Comparison of ENCODE assay signal across 8 cellular contexts in the genomic region with DNA sequence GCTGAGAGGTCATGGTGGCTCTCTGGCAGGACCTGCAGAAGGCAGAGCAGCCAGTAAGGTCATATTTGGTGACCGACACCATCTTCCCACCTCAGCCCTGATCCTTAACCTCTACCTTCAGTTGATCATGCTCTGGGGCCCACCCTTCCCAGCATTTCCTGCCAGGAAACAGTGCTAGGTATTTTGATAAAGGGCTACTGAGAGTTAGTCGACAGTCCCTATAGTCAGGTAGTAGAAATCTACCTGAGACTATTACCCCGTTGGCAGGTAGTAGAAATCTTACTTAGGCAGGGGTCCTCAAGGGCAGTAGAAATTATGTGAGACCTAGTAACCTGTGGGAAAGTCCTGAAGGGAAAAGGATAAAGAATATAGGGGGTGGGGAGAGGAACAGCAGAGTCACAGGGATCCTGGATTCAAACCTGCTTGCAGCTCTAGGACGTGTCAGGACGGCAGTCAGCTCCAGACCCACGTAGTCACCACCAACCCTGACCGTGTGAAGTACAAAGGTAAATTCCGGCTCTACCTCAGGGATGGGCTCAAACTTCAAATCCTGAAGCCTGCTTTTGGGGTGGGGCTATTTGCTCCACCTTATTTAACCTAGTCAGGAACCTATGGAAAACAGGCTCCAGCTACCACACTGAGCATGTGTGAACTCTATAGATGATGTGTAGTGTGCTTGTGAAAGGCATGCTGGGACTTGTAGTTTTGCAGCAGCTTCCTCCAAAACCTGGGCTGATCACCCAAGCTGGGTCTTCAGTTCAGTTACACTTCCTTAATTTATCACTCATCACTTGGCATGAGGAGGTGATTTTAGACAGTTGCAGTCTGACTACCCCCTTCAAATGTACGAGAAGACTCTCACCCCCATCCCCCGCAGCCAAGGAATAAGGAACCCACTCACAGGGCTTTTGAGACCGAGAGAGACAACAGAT. TPM values are rescaled to one million over a fixed set of nuclear protein-coding genes. Genes with fewer than 3 reads are reported as not detected.
A peak's percentile ranks its signal among the peaks of the same experiment; 100 is the strongest.
DNase-seq lines count a peak whose midpoint lies in the region; ATAC-seq and TF ChIP-seq lines count a peak whose summit lies in the region.

A gene with protein sequence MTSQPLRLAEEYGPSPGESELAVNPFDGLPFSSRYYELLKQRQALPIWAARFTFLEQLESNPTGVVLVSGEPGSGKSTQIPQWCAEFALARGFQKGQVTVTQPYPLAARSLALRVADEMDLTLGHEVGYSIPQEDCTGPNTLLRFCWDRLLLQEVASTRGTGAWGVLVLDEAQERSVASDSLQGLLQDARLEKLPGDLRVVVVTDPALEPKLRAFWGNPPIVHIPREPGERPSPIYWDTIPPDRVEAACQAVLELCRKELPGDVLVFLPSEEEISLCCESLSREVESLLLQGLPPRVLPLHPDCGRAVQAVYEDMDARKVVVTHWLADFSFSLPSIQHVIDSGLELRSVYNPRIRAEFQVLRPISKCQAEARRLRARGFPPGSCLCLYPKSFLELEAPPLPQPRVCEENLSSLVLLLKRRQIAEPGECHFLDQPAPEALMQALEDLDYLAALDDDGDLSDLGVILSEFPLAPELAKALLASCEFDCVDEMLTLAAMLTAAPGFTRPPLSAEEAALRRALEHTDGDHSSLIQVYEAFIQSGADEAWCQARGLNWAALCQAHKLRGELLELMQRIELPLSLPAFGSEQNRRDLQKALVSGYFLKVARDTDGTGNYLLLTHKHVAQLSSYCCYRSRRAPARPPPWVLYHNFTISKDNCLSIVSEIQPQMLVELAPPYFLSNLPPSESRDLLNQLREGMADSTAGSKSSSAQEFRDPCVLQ (minus strand): TSS at position 515 of the 932 bp plus-strand sequence. CDS start 502 bp downstream, at position 13.

- TF ChIP-seq CTCF in HEK293 (tag by site-specific recombination; IDR thresholded peaks at IDR 0.05) = no peak
- TF ChIP-seq CTCF in lower lobe of right lung (IDR thresholded peaks at IDR 0.05) = no peak

- ATAC-seq in left colon (peak; percentile 64), lower lobe of right lung (no peak), Right ventricle myocardium inferior (no peak)

- peak; percentile 65 for DNase-seq in DMS53 (lab: John Stamatoyannopoulos, UW)
- DNase-seq in SKM-1 treated with dmso at 0.1 percent for 144 hours (lab: John Stamatoyannopoulos, UW; ENCODE audit: unreplicated experiment) = peak; percentile 54
- peak; percentile 68 to 78 for DNase-seq in left colon
- DNase-seq in NCI-H1930 (lab: John Stamatoyannopoulos, UW) = no peak
- no peak for DNase-seq in activated effector memory CD4-positive, alpha-beta T cell treated with Interleukin-2 at 50 U/mL for 16 hours
- DNase-seq in lower lobe of right lung = no peak
- DNase-seq in Right ventricle myocardium inferior (ENCODE audit: missing footprints) = no peak

- CTCF ChIA-PET in HEK293 (lab: Yijun Ruan, JAX) = interaction anchor here (1.3 kb wide), 1 partner anchor 20 kb away, joined by 5 read pairs; no protein-coding TSS in a partner anchor

- H3K4me1 ChIP-seq in HEK293 (ENCODE audit: control insufficient read depth, insufficient read depth, low read length) = no peaks in the 10 kb centered on the region; the same call in 1 of the 2 replicates
- peaks cover 16% of the 10 kb centered on the region for H3K4me1 ChIP-seq in lower lobe of right lung

- POLR2A ChIA-PET in HEK293 (lab: Yijun Ruan, JAX) = interaction anchor here (0.6 to 2.5 kb wide), 6 partner anchors 11 to 52 kb away, joined by 3 to 12 read pairs (median 6); a partner anchor contains a TSS

- intact Hi-C loops in left colon (cut with DNase I, micrococcal nuclease) = no loop called here
- intact Hi-C loops in lower lobe of right lung (cut with DNase I) = no loop called here
- intact Hi-C loops in Right ventricle myocardium inferior (cut with DNase I) = no loop called here

- H3K4me3 ChIP-seq in HEK293 (ENCODE audit: low read depth, low read length) (no peak within 1 kb of the TSS), lower lobe of right lung (no peak within 1 kb of the TSS)

- H3K9me3 ChIP-seq in HEK293 (ENCODE audit: control insufficient read depth, insufficient read depth, low read depth, low read length) = no peaks in the 10 kb centered on the region
- no peaks in the 10 kb centered on the region for H3K9me3 ChIP-seq in lower lobe of right lung

- H3K27me3 ChIP-seq in lower lobe of right lung (ENCODE audit: low read depth) = peaks cover 4% of the 10 kb centered on the region

- peaks cover 7 to 38% of the 10 kb centered on the region in 2 experiments; a peak in 1 of 3 replicates for H3K36me3 ChIP-seq in HEK293 (ENCODE audit: control insufficient read depth in 2 of 2, insufficient read depth in 1 of 2, low read length in 2 of 2)
- peaks cover 31% of the 10 kb centered on the region for H3K36me3 ChIP-seq in lower lobe of right lung

- H3K27ac ChIP-seq in HEK293 (ENCODE audit: extremely low read depth, low read depth, low read length) = no peak within 1 kb of the TSS
- no peak within 1 kb of the TSS for H3K27ac ChIP-seq in lower lobe of right lung

TF ChIP-seq in HEK293, 187 proteins besides CTCF, POLR2A, EP300 and RAD21:
- no peak for TF ChIP-seq REPIN1 (tag by site-specific recombination; IDR thresholded peaks at IDR 0.05; ENCODE audit: low read depth)
- TF ChIP-seq ZSCAN23 (tag by site-specific recombination; IDR thresholded peaks at IDR 0.05) = no peak
- no peak for TF ChIP-seq ZNF621 (tag by site-specific recombination; IDR thresholded peaks at IDR 0.05)
- TF ChIP-seq ZBTB17 (tag by site-specific recombination; IDR thresholded peaks at IDR 0.05) = peak; percentile 65
- TF ChIP-seq SP3 (tag by site-specific recombination; IDR thresholded peaks at IDR 0.05) = peak; percentile 43; the same call in 1 of the 2 replicates
- TF ChIP-seq, protein P1, sequence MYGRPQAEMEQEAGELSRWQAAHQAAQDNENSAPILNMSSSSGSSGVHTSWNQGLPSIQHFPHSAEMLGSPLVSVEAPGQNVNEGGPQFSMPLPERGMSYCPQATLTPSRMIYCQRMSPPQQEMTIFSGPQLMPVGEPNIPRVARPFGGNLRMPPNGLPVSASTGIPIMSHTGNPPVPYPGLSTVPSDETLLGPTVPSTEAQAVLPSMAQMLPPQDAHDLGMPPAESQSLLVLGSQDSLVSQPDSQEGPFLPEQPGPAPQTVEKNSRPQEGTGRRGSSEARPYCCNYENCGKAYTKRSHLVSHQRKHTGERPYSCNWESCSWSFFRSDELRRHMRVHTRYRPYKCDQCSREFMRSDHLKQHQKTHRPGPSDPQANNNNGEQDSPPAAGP (tag by site-specific recombination; IDR thresholded peaks at IDR 0.05) = no peak
- TF ChIP-seq ZBTB8A (tag by site-specific recombination; IDR thresholded peaks at IDR 0.05) = no peak
- TF ChIP-seq ZNF610 (tag by site-specific recombination; IDR thresholded peaks at IDR 0.05; ENCODE audit: borderline replicate concordance) = 0 out of 2 replicates have a peak, but pooled peaks have one; percentile 23
- TF ChIP-seq, protein P2, sequence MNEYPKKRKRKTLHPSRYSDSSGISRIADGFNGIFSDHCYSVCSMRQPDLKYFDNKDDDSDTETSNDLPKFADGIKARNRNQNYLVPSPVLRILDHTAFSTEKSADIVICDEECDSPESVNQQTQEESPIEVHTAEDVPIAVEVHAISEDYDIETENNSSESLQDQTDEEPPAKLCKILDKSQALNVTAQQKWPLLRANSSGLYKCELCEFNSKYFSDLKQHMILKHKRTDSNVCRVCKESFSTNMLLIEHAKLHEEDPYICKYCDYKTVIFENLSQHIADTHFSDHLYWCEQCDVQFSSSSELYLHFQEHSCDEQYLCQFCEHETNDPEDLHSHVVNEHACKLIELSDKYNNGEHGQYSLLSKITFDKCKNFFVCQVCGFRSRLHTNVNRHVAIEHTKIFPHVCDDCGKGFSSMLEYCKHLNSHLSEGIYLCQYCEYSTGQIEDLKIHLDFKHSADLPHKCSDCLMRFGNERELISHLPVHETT (tag by site-specific recombination; IDR thresholded peaks at IDR 0.05) = no peak
- no peak for TF ChIP-seq ZNF548 (tag by site-specific recombination; IDR thresholded peaks at IDR 0.05)
- TF ChIP-seq ZNF768 (tag by site-specific recombination; IDR thresholded peaks at IDR 0.05) = no peak
- TF ChIP-seq ZNF837 (tag by site-specific recombination; IDR thresholded peaks at IDR 0.05) = no peak
- no peak for TF ChIP-seq ZNF112 (tag by site-specific recombination; IDR thresholded peaks at IDR 0.05)
- no peak for TF ChIP-seq PRDM1 (tag by site-specific recombination; IDR thresholded peaks at IDR 0.05)
- TF ChIP-seq SALL2 (tag by site-specific recombination; IDR thresholded peaks at IDR 0.05; ENCODE audit: borderline replicate concordance) = no peak
- TF ChIP-seq ZNF366 (tag by site-specific recombination; conservative IDR thresholded peaks at IDR 0.05) = no peak
- peak; percentile 54; the same call in 1 of the 2 replicates for TF ChIP-seq ZNF76 (tag by site-specific recombination; IDR thresholded peaks at IDR 0.05; ENCODE audit: borderline replicate concordance, low read depth)
- TF ChIP-seq ZNF571 (tag by site-specific recombination; IDR thresholded peaks at IDR 0.05) = no peak
- no peak for TF ChIP-seq ZNF394 (tag by site-specific recombination; IDR thresholded peaks at IDR 0.05; ENCODE audit: borderline replicate concordance)
- TF ChIP-seq ZNF248 (tag by site-specific recombination; IDR thresholded peaks at IDR 0.05) = no peak
- TF ChIP-seq ZBTB7A (tag by site-specific recombination; IDR thresholded peaks at IDR 0.05; ENCODE audit: low read depth) = no peak
- no peak for TF ChIP-seq YY1 (tag by site-specific recombination; IDR thresholded peaks at IDR 0.05)
- no peak for TF ChIP-seq ZNF10 (tag by site-specific recombination; IDR thresholded peaks at IDR 0.05)
- no peak for TF ChIP-seq ZBTB20 (tag by site-specific recombination; IDR thresholded peaks at IDR 0.05)
- TF ChIP-seq ZBTB21 (tag by site-specific recombination; IDR thresholded peaks at IDR 0.05) = no peak
- no peak for TF ChIP-seq ZFP3 (tag by site-specific recombination; IDR thresholded peaks at IDR 0.05; ENCODE audit: low read depth)
- no peak for TF ChIP-seq ZNF596 (tag by site-specific recombination; IDR thresholded peaks at IDR 0.05)
- peak; percentile 65; the same call in 1 of the 2 replicates for TF ChIP-seq TRIM28 (IDR thresholded peaks at IDR 0.05; ENCODE audit: borderline replicate concordance, low read length)
- no peak for TF ChIP-seq ZNF37A (tag by site-specific recombination; IDR thresholded peaks at IDR 0.05)
- TF ChIP-seq ZNF16 (tag by site-specific recombination; IDR thresholded peaks at IDR 0.05; ENCODE audit: low read depth) = no peak

RNA-seq across cellular contexts. Expression of the gene that starts here (rescaled TPM):
- total RNA-seq in left colon (10 to 100 TPM; 34.3 to 44.0 TPM), lower lobe of right lung (0.44 TPM), Right ventricle myocardium inferior (not detected)

Comparison
In these comparisons a context has a peak if more than half of its experiments do, and no peak if none do; other contexts are left out.
1. RNA of the gene that starts here (total RNA-seq): 34.3 to 44.0 TPM in left colon; 0.44 TPM in lower lobe of right lung (single experiment) and not detected in Right ventricle myocardium inferior (single experiment); every median in the first group is over 10 times any median in the second.
2. DNase-seq: peak in DMS53 (single experiment), SKM-1 treated with dmso at 0.1 percent for 144 hours (single experiment) and left colon (2 of 2); none in NCI-H1930 (0 of 2), activated effector memory CD4-positive, alpha-beta T cell treated with Interleukin-2 at 50 U/mL for 16 hours (single experiment), lower lobe of right lung (single experiment) and Right ventricle myocardium inferior (single experiment).